17 cellular contexts compared by ENCODE assay signal in genomic region chr5:66981266-66981665, GRCh38.
A peak's percentile ranks its signal among the peaks of the same experiment; 100 is the strongest.
DNase-seq lines count a peak whose midpoint lies in the region; ATAC-seq and TF ChIP-seq lines count a peak whose summit lies in the region.
"Had no signal": no experiment of that assay in that cellular context is flagged by ENCODE, and none has a peak within 500 bp of the region (broad histone marks: within the 10 kb centered on the region; RNA-seq: fewer than 3 reads in every experiment).

No MANE protein-coding gene starts in this region.

- no peaks in the 10 kb centered on the region for H3K79me2 ChIP-seq in mesendoderm (ENCODE audit: control insufficient read depth, insufficient read depth, low read length)

- H3K9ac ChIP-seq in mesendoderm (ENCODE audit: low read length): no peak overlapping the region

- no CpG with 5 or more reads among the region's 5 CpGs for WGBS in mesendoderm (ENCODE audit: extremely low coverage, insufficient coverage, low lambda C conversion rate)
- WGBS in transverse colon (ENCODE audit: low coverage in 1 of 2), 2 donors: 0 to 44% methylated on average over 2 to 5 of the region's 5 CpGs
- WGBS in gastroesophageal sphincter (ENCODE audit: low coverage in 1 of 2), 2 donors: 42 to 68% methylated on average over 5 of the region's 5 CpGs

- intact Hi-C loops in transverse colon (cut with DNase I; ENCODE audit: low total_unique reads): no loop called here

- H3K4me1 ChIP-seq in mesendoderm (ENCODE audit: control insufficient read depth, low read depth, low read length): no peaks in the 10 kb centered on the region
- peaks cover 20 to 60% (median 38%) of the 10 kb centered on the region in 4 donors for H3K4me1 ChIP-seq in transverse colon
- H3K4me1 ChIP-seq in gastroesophageal sphincter: peaks cover 0 to 27% (median 0%) of the 10 kb centered on the region in 3 donors

- H3K27me3 ChIP-seq in mesendoderm (ENCODE audit: insufficient read depth, low read length, poor library complexity): no peaks in the 10 kb centered on the region
- H3K27me3 ChIP-seq in transverse colon: no peaks in the 10 kb centered on the region
- no peaks in the 10 kb centered on the region for H3K27me3 ChIP-seq in gastroesophageal sphincter

- no peak overlapping the region for H3K4me3 ChIP-seq in mesendoderm (ENCODE audit: low read length)
- H3K4me3 ChIP-seq in transverse colon: no peak overlapping the region
- no peak overlapping the region for H3K4me3 ChIP-seq in gastroesophageal sphincter
- H3K4me3 ChIP-seq: K562, PC-9 had no signal

- H3K9me3 ChIP-seq in transverse colon: no peaks in the 10 kb centered on the region
- no peaks in the 10 kb centered on the region for H3K9me3 ChIP-seq in gastroesophageal sphincter

- no peak overlapping the region for H2AK5ac ChIP-seq in mesendoderm (ENCODE audit: low read length)

- no peak overlapping the region for H3K56ac ChIP-seq in mesendoderm (ENCODE audit: low read length)

- H3K4ac ChIP-seq in mesendoderm (ENCODE audit: low read depth, low read length): peak overlapping the region; percentile 10

- TF ChIP-seq EP300 in transverse colon (IDR thresholded peaks at IDR 0.05; ENCODE audit: low read depth): no peak
- TF ChIP-seq EP300 in gastroesophageal sphincter (IDR thresholded peaks at IDR 0.05): no peak

- no peak overlapping the region for H2BK120ac ChIP-seq in mesendoderm (ENCODE audit: low read depth, low read length)

- H4K5ac ChIP-seq in mesendoderm (ENCODE audit: low read length): no peak overlapping the region

- H3K27ac ChIP-seq in VCaP: peak overlapping the region; percentile 59
- H3K27ac ChIP-seq in mesendoderm (ENCODE audit: low read depth, low read length): no peak overlapping the region
- H3K27ac ChIP-seq in transverse colon: peak overlapping the region; percentile 55 to 63 (median 58)
- peak overlapping the region in 1 of 4 donors; percentile 5 for H3K27ac ChIP-seq in gastroesophageal sphincter
- no peak overlapping the region for H3K27ac ChIP-seq in substantia nigra (ENCODE audit: low read depth, low read length, poor library complexity, severe bottlenecking)
- H3K27ac ChIP-seq: PC-9 had no signal

- no peak for ATAC-seq in gastroesophageal sphincter
- ATAC-seq: K562 had no signal

- no peak overlapping the region for H3K23ac ChIP-seq in mesendoderm (ENCODE audit: low read length)

- in situ Hi-C loops in transverse colon (cut with MboI; ENCODE audit: low pct_ligation_motif_present in 1 of 4, low pct_unique_long_range_greater_than_20kb in 1 of 4, low sequenced_read_pairs in 3 of 4): no loop called here

- no peak overlapping the region for H3K4me2 ChIP-seq in mesendoderm (ENCODE audit: low read length)
- H3K4me2 ChIP-seq: PC-9 had no signal

- H4K8ac ChIP-seq in mesendoderm (ENCODE audit: low read depth, low read length): no peak overlapping the region

- H3K18ac ChIP-seq in mesendoderm (ENCODE audit: low read length): no peak overlapping the region

- TF ChIP-seq POLR2A in transverse colon (IDR thresholded peaks at IDR 0.05): no peak
- no peak for TF ChIP-seq POLR2A in gastroesophageal sphincter (IDR thresholded peaks at IDR 0.05)

- no peak for TF ChIP-seq CTCF in VCaP (conservative IDR thresholded peaks at IDR 0.05)
- TF ChIP-seq CTCF in transverse colon (IDR thresholded peaks at IDR 0.05): no peak
- no peak for TF ChIP-seq CTCF in gastroesophageal sphincter (IDR thresholded peaks at IDR 0.05)

- DNase-seq in NCI-H1092 treated with DMSO at 0.1 percent for 48 hours (lab: John Stamatoyannopoulos, UW): peak; percentile 47
- no peak for DNase-seq in NCI-H1092 (lab: John Stamatoyannopoulos, UW)
- no peak for DNase-seq in mesendoderm
- DNase-seq in transverse colon: no peak
- no peak for DNase-seq in SKM-1 (lab: John Stamatoyannopoulos, UW; ENCODE audit: unreplicated experiment)
- no peak for DNase-seq in substantia nigra (lab: John Stamatoyannopoulos, UW)
- DNase-seq: 8988T, DND-41, HFFc6, NCI-H187, NCI-H2107, NCI-H226, NCI-H524 treated with DMSO at 0.1 percent for 48 hours, PC-9 had no signal

- no peaks in the 10 kb centered on the region for H3K79me1 ChIP-seq in mesendoderm (ENCODE audit: low read length)

- no peak overlapping the region for H2BK5ac ChIP-seq in mesendoderm (ENCODE audit: low read length)

- H2BK15ac ChIP-seq in mesendoderm (replicated peaks; ENCODE audit: low read depth): no peak overlapping the region

- H3K36me3 ChIP-seq in mesendoderm (ENCODE audit: control insufficient read depth, insufficient read depth, low read length): no peaks in the 10 kb centered on the region
- H3K36me3 ChIP-seq in transverse colon: no peaks in the 10 kb centered on the region
- H3K36me3 ChIP-seq in gastroesophageal sphincter: no peaks in the 10 kb centered on the region

Comparison
In these comparisons a context has a peak if more than half of its experiments do, and no peak if none do; other contexts are left out.
1. H3K27ac ChIP-seq: peak in VCaP (single experiment) and transverse colon (4 of 4); none in mesendoderm (single experiment) and substantia nigra (single experiment).